ENCODE assay signal across 1 cellular context in the genomic region with DNA sequence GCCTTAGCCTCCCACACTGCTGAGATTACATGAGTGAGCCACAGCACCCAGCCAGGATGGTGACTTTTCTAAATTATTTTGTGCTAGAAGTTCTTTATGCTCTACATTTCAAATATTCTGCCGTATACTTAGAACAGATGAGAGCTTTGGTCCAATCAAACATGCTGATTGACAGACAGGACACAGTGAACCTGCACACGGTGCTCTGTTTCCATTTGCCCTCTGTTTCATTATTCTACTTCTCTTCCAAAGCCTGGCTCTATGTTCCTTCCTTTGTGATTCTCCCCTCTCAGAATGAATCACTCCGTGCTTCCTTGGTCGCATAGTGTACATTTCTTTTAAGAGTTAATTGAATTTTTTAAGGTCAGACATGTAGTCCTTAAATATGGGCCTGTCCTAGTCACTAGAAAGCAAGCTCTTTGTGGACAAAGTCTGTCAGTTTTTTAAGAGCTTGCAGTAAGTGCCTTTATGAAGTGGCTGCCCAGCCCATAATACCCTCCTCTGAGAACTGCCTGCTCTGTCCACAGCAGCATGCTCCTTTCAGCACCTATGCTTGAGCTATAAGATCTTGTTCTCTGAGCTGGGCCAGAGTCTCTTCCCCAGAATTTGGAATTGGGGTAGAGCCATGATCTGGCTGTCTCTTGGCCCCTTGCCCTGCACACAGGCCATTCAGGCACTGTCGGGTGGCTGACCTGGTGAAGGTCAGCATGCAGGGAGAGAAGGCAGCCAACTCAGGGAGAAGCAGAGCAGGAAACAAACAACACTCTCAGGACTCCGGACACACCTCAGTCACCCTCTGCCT.
TF ChIP-seq lines count a peak whose summit lies in the region.

No MANE protein-coding gene starts in this region.

TF ChIP-seq in HepG2, 621 proteins besides CTCF, POLR2A, EP300 and RAD21 (continued from another document):
- TF ChIP-seq, protein P1, sequence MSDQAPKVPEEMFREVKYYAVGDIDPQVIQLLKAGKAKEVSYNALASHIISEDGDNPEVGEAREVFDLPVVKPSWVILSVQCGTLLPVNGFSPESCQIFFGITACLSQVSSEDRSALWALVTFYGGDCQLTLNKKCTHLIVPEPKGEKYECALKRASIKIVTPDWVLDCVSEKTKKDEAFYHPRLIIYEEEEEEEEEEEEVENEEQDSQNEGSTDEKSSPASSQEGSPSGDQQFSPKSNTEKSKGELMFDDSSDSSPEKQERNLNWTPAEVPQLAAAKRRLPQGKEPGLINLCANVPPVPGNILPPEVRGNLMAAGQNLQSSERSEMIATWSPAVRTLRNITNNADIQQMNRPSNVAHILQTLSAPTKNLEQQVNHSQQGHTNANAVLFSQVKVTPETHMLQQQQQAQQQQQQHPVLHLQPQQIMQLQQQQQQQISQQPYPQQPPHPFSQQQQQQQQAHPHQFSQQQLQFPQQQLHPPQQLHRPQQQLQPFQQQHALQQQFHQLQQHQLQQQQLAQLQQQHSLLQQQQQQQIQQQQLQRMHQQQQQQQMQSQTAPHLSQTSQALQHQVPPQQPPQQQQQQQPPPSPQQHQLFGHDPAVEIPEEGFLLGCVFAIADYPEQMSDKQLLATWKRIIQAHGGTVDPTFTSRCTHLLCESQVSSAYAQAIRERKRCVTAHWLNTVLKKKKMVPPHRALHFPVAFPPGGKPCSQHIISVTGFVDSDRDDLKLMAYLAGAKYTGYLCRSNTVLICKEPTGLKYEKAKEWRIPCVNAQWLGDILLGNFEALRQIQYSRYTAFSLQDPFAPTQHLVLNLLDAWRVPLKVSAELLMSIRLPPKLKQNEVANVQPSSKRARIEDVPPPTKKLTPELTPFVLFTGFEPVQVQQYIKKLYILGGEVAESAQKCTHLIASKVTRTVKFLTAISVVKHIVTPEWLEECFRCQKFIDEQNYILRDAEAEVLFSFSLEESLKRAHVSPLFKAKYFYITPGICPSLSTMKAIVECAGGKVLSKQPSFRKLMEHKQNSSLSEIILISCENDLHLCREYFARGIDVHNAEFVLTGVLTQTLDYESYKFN (CRISPR knock-in tag; conservative IDR thresholded peaks at IDR 0.05): no peak; the same call in 1 of the 2 replicates
- TF ChIP-seq IKZF1 (IDR thresholded peaks at IDR 0.05) (no peak), TFE3 (CRISPR knock-in tag; IDR thresholded peaks at IDR 0.05) (no peak), SCMH1 (CRISPR knock-in tag; IDR thresholded peaks at IDR 0.05; ENCODE audit: borderline replicate concordance) (no peak), ZNF451 (CRISPR knock-in tag; IDR thresholded peaks at IDR 0.05) (no peak), ZSCAN25 (CRISPR knock-in tag; IDR thresholded peaks at IDR 0.05) (peak; percentile 75), GFI1 (CRISPR knock-in tag; IDR thresholded peaks at IDR 0.05; ENCODE audit: borderline replicate concordance) (no peak), NCOA2 (CRISPR knock-in tag; IDR thresholded peaks at IDR 0.05) (0 out of 2 replicates have a peak, but pooled peaks have one; percentile 36), ZNF367 (CRISPR knock-in tag; IDR thresholded peaks at IDR 0.05; ENCODE audit: borderline replicate concordance) (no peak), SRY (CRISPR knock-in tag; IDR thresholded peaks at IDR 0.05) (no peak), ZNF674 (CRISPR knock-in tag; IDR thresholded peaks at IDR 0.05; ENCODE audit: low read depth) (no peak), RXRA (CRISPR knock-in tag; IDR thresholded peaks at IDR 0.05) (peak; percentile 55; the same call in 1 of the 2 replicates), MYC (CRISPR knock-in tag; IDR thresholded peaks at IDR 0.05; ENCODE audit: borderline replicate concordance) (no peak), ZNF10 (CRISPR knock-in tag; IDR thresholded peaks at IDR 0.05; ENCODE audit: borderline replicate concordance, low read depth) (no peak), TBP (CRISPR knock-in tag; IDR thresholded peaks at IDR 0.05) (no peak), ZNF547 (CRISPR knock-in tag; IDR thresholded peaks at IDR 0.05) (no peak), HOXA3 (CRISPR knock-in tag; IDR thresholded peaks at IDR 0.05) (0 out of 2 replicates have a peak, but pooled peaks have one; percentile 15), SIX4 (CRISPR knock-in tag; IDR thresholded peaks at IDR 0.05) (no peak), ESRRA (CRISPR knock-in tag; IDR thresholded peaks at IDR 0.05; ENCODE audit: low read depth) (0 out of 2 replicates have a peak, but pooled peaks have one; percentile 53), ZNF644 (CRISPR knock-in tag; IDR thresholded peaks at IDR 0.05; ENCODE audit: low read depth) (no peak), ZNF484 (CRISPR knock-in tag; IDR thresholded peaks at IDR 0.05; ENCODE audit: borderline replicate concordance, low read depth) (no peak), ZNF562 (CRISPR knock-in tag; IDR thresholded peaks at IDR 0.05; ENCODE audit: borderline replicate concordance) (no peak), MLXIP (CRISPR knock-in tag; IDR thresholded peaks at IDR 0.05; ENCODE audit: borderline replicate concordance) (no peak), SRSF9 (IDR thresholded peaks at IDR 0.05; ENCODE audit: borderline replicate concordance, insufficient read depth, low read depth, low read length, poor library complexity, severe bottlenecking) (no peak), HOMEZ (CRISPR knock-in tag; IDR thresholded peaks at IDR 0.05; ENCODE audit: low read depth) (no peak), CENPX (CRISPR knock-in tag; IDR thresholded peaks at IDR 0.05) (no peak), SOX13 (IDR thresholded peaks at IDR 0.05) (no peak), SOX13 (CRISPR knock-in tag; conservative IDR thresholded peaks at IDR 0.05 in 1 of 2, IDR thresholded peaks at IDR 0.05 in 1 of 2) (peak in 1 of 2 experiments; percentile 27; a peak in 1 of 4 replicates), HNF1B (CRISPR knock-in tag; IDR thresholded peaks at IDR 0.05) (no peak), KDM2A (CRISPR knock-in tag; IDR thresholded peaks at IDR 0.05; ENCODE audit: borderline replicate concordance, low read depth) (0 out of 2 replicates have a peak, but pooled peaks have one; percentile 19), ATRX (CRISPR knock-in tag; IDR thresholded peaks at IDR 0.05; ENCODE audit: borderline replicate concordance) (no peak), ZNF12 (CRISPR knock-in tag; IDR thresholded peaks at IDR 0.05) (0 out of 2 replicates have a peak, but pooled peaks have one; percentile 25), NONO (IDR thresholded peaks at IDR 0.05) (no peak), NONO (CRISPR knock-in tag; conservative IDR thresholded peaks at IDR 0.05) (no peak), ZNF333 (CRISPR knock-in tag; IDR thresholded peaks at IDR 0.05; ENCODE audit: borderline replicate concordance) (no peak), RXRB (CRISPR knock-in tag; IDR thresholded peaks at IDR 0.05; ENCODE audit: borderline replicate concordance) (peak; percentile 44; the same call in 1 of the 2 replicates), BCL6 (CRISPR knock-in tag; IDR thresholded peaks at IDR 0.05) (peak; percentile 32; the same call in 1 of the 2 replicates), ZNF337 (CRISPR knock-in tag; IDR thresholded peaks at IDR 0.05; ENCODE audit: borderline replicate concordance, low read depth) (0 out of 2 replicates have a peak, but pooled peaks have one; percentile 37), RBM22 (optimal IDR thresholded peaks at IDR 0.05; ENCODE audit: low read length) (no peak)
- TF ChIP-seq, protein P2, sequence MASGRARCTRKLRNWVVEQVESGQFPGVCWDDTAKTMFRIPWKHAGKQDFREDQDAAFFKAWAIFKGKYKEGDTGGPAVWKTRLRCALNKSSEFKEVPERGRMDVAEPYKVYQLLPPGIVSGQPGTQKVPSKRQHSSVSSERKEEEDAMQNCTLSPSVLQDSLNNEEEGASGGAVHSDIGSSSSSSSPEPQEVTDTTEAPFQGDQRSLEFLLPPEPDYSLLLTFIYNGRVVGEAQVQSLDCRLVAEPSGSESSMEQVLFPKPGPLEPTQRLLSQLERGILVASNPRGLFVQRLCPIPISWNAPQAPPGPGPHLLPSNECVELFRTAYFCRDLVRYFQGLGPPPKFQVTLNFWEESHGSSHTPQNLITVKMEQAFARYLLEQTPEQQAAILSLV (CRISPR knock-in tag; IDR thresholded peaks at IDR 0.05; ENCODE audit: borderline replicate concordance): no peak
- TF ChIP-seq, protein P3, sequence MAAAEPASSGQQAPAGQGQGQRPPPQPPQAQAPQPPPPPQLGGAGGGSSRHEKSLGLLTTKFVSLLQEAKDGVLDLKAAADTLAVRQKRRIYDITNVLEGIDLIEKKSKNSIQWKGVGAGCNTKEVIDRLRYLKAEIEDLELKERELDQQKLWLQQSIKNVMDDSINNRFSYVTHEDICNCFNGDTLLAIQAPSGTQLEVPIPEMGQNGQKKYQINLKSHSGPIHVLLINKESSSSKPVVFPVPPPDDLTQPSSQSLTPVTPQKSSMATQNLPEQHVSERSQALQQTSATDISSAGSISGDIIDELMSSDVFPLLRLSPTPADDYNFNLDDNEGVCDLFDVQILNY (CRISPR knock-in tag; conservative IDR thresholded peaks at IDR 0.05): no peak
- TF ChIP-seq, protein P4, sequence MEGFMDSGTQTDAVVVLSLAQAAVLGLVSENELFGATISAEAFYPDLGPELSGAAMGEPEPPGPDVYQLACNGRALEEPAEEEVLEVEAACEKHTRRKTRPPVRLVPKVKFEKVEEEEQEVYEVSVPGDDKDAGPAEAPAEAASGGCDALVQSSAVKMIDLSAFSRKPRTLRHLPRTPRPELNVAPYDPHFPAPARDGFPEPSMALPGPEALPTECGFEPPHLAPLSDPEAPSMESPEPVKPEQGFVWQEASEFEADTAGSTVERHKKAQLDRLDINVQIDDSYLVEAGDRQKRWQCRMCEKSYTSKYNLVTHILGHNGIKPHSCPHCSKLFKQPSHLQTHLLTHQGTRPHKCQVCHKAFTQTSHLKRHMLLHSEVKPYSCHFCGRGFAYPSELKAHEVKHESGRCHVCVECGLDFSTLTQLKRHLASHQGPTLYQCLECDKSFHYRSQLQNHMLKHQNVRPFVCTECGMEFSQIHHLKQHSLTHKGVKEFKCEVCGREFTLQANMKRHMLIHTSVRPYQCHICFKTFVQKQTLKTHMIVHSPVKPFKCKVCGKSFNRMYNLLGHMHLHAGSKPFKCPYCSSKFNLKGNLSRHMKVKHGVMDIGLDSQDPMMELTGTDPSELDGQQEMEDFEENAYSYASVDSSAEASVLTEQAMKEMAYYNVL (CRISPR knock-in tag; IDR thresholded peaks at IDR 0.05; ENCODE audit: borderline replicate concordance): 0 out of 2 replicates have a peak, but pooled peaks have one; percentile 46
- TF ChIP-seq, protein P5, sequence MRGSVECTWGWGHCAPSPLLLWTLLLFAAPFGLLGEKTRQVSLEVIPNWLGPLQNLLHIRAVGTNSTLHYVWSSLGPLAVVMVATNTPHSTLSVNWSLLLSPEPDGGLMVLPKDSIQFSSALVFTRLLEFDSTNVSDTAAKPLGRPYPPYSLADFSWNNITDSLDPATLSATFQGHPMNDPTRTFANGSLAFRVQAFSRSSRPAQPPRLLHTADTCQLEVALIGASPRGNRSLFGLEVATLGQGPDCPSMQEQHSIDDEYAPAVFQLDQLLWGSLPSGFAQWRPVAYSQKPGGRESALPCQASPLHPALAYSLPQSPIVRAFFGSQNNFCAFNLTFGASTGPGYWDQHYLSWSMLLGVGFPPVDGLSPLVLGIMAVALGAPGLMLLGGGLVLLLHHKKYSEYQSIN (CRISPR knock-in tag; IDR thresholded peaks at IDR 0.05; ENCODE audit: borderline replicate concordance): no peak
